In genomic region chr14:105351920-105352871, GRCh38 we compare ENCODE assay signal across 1 cellular context.
TF ChIP-seq lines count a peak whose summit lies in the region.

No MANE protein-coding gene starts in this region.

TF ChIP-seq in GM23338, 12 proteins besides CTCF, POLR2A, EP300 and RAD21 (continued from another document):
- TF ChIP-seq CREB1 (CRISPR knock-in tag; IDR thresholded peaks at IDR 0.05; ENCODE audit: low read depth): no peak
TF ChIP-seq in GM23338: peak in this region for 0.
